ENCODE assay signal across 7 cellular contexts in genomic region chr17:21770466-21771448, GRCh38.
A peak's percentile ranks its signal among the peaks of the same experiment; 100 is the strongest.
DNase-seq lines count a peak whose midpoint lies in the region; ATAC-seq, FAIRE-seq and TF ChIP-seq lines count a peak whose summit lies in the region.
"Not testable (repeated sequence)": the region's sequence is repeated elsewhere in the genome, so short reads cannot be mapped to it uniquely, and the experiment has no call there.

No MANE protein-coding gene starts in this region.

- H3K4me1 ChIP-seq in gastroesophageal sphincter; HepG2 (ENCODE audit: insufficient read depth, low read length); psoas muscle: not testable (repeated sequence)

- TF ChIP-seq CTCF in gastroesophageal sphincter (IDR thresholded peaks at IDR 0.05); HepG2 (CRISPR knock-in tag; IDR thresholded peaks at IDR 0.05); psoas muscle (IDR thresholded peaks at IDR 0.05): not testable (repeated sequence)

- WGBS in gastroesophageal sphincter (ENCODE audit: low coverage in 1 of 2), 2 donors, result no CpG with 5 or more reads among the region's 70 CpGs
- WGBS in HepG2 (ENCODE audit: low lambda C conversion rate), result 67% methylated on average over 11 of the region's 70 CpGs
- WGBS in psoas muscle, 3 donors, result 19 to 30% (median 25%) methylated on average over 22 to 35 of the region's 70 CpGs

- H3K9me3 ChIP-seq in gastroesophageal sphincter; HepG2 (ENCODE audit: low read length); psoas muscle: not testable (repeated sequence)

- not testable (repeated sequence) for H2AFZ ChIP-seq in HepG2 (ENCODE audit: low read length)

- ATAC-seq in GM18909 (IDR thresholded peaks at IDR 0.05; ENCODE audit: poor library complexity, unreplicated experiment) (peak; percentile 69), HG02642 (IDR thresholded peaks at IDR 0.05; ENCODE audit: poor library complexity, unreplicated experiment) (peak; percentile 65), HG03565 (IDR thresholded peaks at IDR 0.05; ENCODE audit: unreplicated experiment) (peak; percentile 54), gastroesophageal sphincter (peak; percentile 88), HepG2 (peak; percentile 83), psoas muscle (peak; percentile 93 to 99 (median 95))
- peak; percentile 95 for ATAC-seq in activated CD8-positive, alpha-beta memory T cell treated with anti-CD3 and anti-CD28 coated beads, Interleukin-2, amount 10 ng/mL, durations not matched to agents 7 days and 5 days

- in situ Hi-C loops in HepG2 (cut with HindIII; ENCODE audit: extremely low pct_ligation_motif_present, low pct_unique_long_range_greater_than_20kb), result loop anchor here (25.0 kb wide), 1 partner anchor 458 kb away; no protein-coding TSS in a partner anchor

- DNase-seq in activated CD8-positive, alpha-beta memory T cell treated with anti-CD3 and anti-CD28 coated beads, Interleukin-2, amount 10 ng/mL, durations not matched to agents 7 days and 5 days; HepG2 (ENCODE audit: low spot score); psoas muscle: not testable (repeated sequence)

- CTCF ChIA-PET in activated CD8-positive, alpha-beta memory T cell treated with anti-CD3 and anti-CD28 coated beads, Interleukin-2, amount 10 ng/mL, durations not matched to agents 7 days and 5 days (lab: Charles Lee); HepG2 (lab: Yijun Ruan, JAX; ENCODE audit: low intra/inter-chr PET ratio, low total read pairs): not testable (repeated sequence)

- not testable (repeated sequence) for TF ChIP-seq RAD21 in HepG2 (CRISPR knock-in tag; IDR thresholded peaks at IDR 0.05)

- H3K27me3 Mint-ChIP-seq in activated CD8-positive, alpha-beta memory T cell treated with anti-CD3 and anti-CD28 coated beads, Interleukin-2, amount 10 ng/mL, durations not matched to agents 7 days and 5 days, result not testable (repeated sequence)

- H3K4me3 ChIP-seq in gastroesophageal sphincter, result peak overlapping the region in 1 of 2 donors; percentile 8
- H3K4me3 ChIP-seq in HepG2 (replicated peaks in 1 of 3; ENCODE audit: insufficient read depth in 1 of 3, low read depth in 2 of 3, low read length in 3 of 3); psoas muscle: not testable (repeated sequence)

- not testable (repeated sequence) for H3K9me3 Mint-ChIP-seq in activated CD8-positive, alpha-beta memory T cell treated with anti-CD3 and anti-CD28 coated beads, Interleukin-2, amount 10 ng/mL, durations not matched to agents 7 days and 5 days (ENCODE audit: low read depth)

- H3K79me2 ChIP-seq in HepG2 (ENCODE audit: insufficient read depth, low read length), result not testable (repeated sequence)

- FAIRE-seq in HepG2 (lab: Jason Lieb, UNC), result not testable (repeated sequence)

- TF ChIP-seq POLR2A in gastroesophageal sphincter (IDR thresholded peaks at IDR 0.05); HepG2 (IDR thresholded peaks at IDR 0.05; ENCODE audit: insufficient read depth in 1 of 2, low read depth in 2 of 2, low read length in 2 of 2): not testable (repeated sequence)

- not testable (repeated sequence) for H3K27ac ChIP-seq in gastroesophageal sphincter; HepG2 (ENCODE audit: extremely low read length, insufficient read depth, low read length); psoas muscle

- intact Hi-C loops in HepG2 (cut with micrococcal nuclease; ENCODE audit: unreplicated experiment); psoas muscle (cut with DNase I): not testable (repeated sequence)

- not testable (repeated sequence) for BruUV-seq in HepG2 (replicated peaks; lab: Mats Ljungman, UMichigan)

- not testable (repeated sequence) for H3K27me3 ChIP-seq in gastroesophageal sphincter; HepG2 (ENCODE audit: control insufficient read depth in 1 of 2, insufficient read depth in 2 of 2, low read length in 2 of 2); psoas muscle (ENCODE audit: insufficient read depth in 3 of 3, low read length in 2 of 3)

- H3K9ac ChIP-seq in HepG2 (ENCODE audit: insufficient read depth, low read depth, low read length), result not testable (repeated sequence)

- H3K4me1 Mint-ChIP-seq in activated CD8-positive, alpha-beta memory T cell treated with anti-CD3 and anti-CD28 coated beads, Interleukin-2, amount 10 ng/mL, durations not matched to agents 7 days and 5 days, result not testable (repeated sequence)

- not testable (repeated sequence) for H3K4me2 ChIP-seq in HepG2 (ENCODE audit: low read depth, low read length)

- not testable (repeated sequence) for H4K20me1 ChIP-seq in HepG2 (ENCODE audit: insufficient read depth, low read length)

- not testable (repeated sequence) for TF ChIP-seq EP300 in gastroesophageal sphincter (IDR thresholded peaks at IDR 0.05); HepG2 (IDR thresholded peaks at IDR 0.05; ENCODE audit: low read depth in 2 of 2, low read length in 2 of 2); HepG2 (CRISPR knock-in tag; IDR thresholded peaks at IDR 0.05; ENCODE audit: borderline replicate concordance)

- H3K36me3 ChIP-seq in gastroesophageal sphincter; HepG2 (replicated peaks in 1 of 2; ENCODE audit: control insufficient read depth in 1 of 2, insufficient read depth in 2 of 2, low read length in 2 of 2); psoas muscle (ENCODE audit: insufficient read depth in 1 of 2, low read depth in 1 of 2): not testable (repeated sequence)

- POLR2A ChIA-PET in HepG2 (lab: Yijun Ruan, JAX), result not testable (repeated sequence)

- H3K27ac Mint-ChIP-seq in activated CD8-positive, alpha-beta memory T cell treated with anti-CD3 and anti-CD28 coated beads, Interleukin-2, amount 10 ng/mL, durations not matched to agents 7 days and 5 days, result not testable (repeated sequence)

- H3K36me3 Mint-ChIP-seq in activated CD8-positive, alpha-beta memory T cell treated with anti-CD3 and anti-CD28 coated beads, Interleukin-2, amount 10 ng/mL, durations not matched to agents 7 days and 5 days, result not testable (repeated sequence)

- not testable (repeated sequence) for H3K4me3 Mint-ChIP-seq in activated CD8-positive, alpha-beta memory T cell treated with anti-CD3 and anti-CD28 coated beads, Interleukin-2, amount 10 ng/mL, durations not matched to agents 7 days and 5 days
